In the genomic region with DNA sequence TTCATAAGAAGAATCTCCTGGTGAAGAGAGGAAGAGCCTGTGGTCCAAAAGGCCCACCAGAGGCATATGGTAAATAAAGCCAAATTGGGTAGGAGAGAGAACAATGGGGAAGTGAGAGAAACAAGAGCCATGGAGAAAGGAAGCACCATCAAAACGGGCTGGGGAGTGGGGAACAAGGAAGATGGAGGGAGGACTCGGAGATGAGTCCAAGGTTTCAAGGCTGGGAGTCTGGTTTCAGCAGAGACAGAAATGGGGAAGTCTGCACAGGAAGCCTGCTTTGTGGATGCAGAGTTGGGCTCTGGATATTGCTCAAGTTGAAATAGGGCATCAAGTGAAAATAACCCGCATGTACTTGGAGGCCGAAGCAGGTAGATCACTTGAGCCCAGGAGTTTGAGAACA, we compare ENCODE assay signal across 10 cellular contexts. TPM values are rescaled to one million over a fixed set of nuclear protein-coding genes. Genes with fewer than 3 reads are reported as not detected.
DNase-seq lines count a peak whose midpoint lies in the region; ATAC-seq, FAIRE-seq and TF ChIP-seq lines count a peak whose summit lies in the region.
"Had no signal": no experiment of that assay in that cellular context is flagged by ENCODE, and none has a peak within 500 bp of the region (broad histone marks: within the 10 kb centered on the region; RNA-seq: fewer than 3 reads in every experiment).

No MANE protein-coding gene starts in this region.

- TF ChIP-seq POLR2A in GM12891 (IDR thresholded peaks at IDR 0.05; ENCODE audit: low read depth, low read length) (no peak), erythroblast (IDR thresholded peaks at IDR 0.05; ENCODE audit: low read length) (no peak)

- no peak for TF ChIP-seq CTCF in foreskin keratinocyte (conservative IDR thresholded peaks at IDR 0.05)

- DNase-seq in GM12891 (ENCODE audit: insufficient read length, low spot score) (no peak), NOMO-1 treated with DMSO at 0.1 percent for 48 hours (lab: John Stamatoyannopoulos, UW; ENCODE audit: unreplicated experiment) (peak; percentile 81), putamen (ENCODE audit: low spot score) (peak; percentile 29), foreskin keratinocyte (no peak), KG1 (lab: John Stamatoyannopoulos, UW) (no peak), erythroblast (lab: John Stamatoyannopoulos, UW) (no peak)
- DNase-seq in effector memory CD8-positive, alpha-beta T cell: no peak
- DNase-seq: mesenchymal stem cell, NCI-H1930 had no signal

- no peak overlapping the region for H3K27ac ChIP-seq in foreskin keratinocyte

- FAIRE-seq in GM12891 (lab: Jason Lieb, UNC): peak; percentile 78

- H3K27me3 Mint-ChIP-seq in effector memory CD8-positive, alpha-beta T cell: no peaks in the 10 kb centered on the region

- ATAC-seq in effector memory CD8-positive, alpha-beta T cell (replicated peaks): no peak
- ATAC-seq in foreskin keratinocyte: no peak

- peaks cover 87% of the 10 kb centered on the region for H3K36me3 Mint-ChIP-seq in effector memory CD8-positive, alpha-beta T cell (ENCODE audit: insufficient read depth)

- H3K4me3 Mint-ChIP-seq in effector memory CD8-positive, alpha-beta T cell: peak overlapping the region; percentile 76 to 84

- H3K4me1 ChIP-seq in foreskin keratinocyte: no peaks in the 10 kb centered on the region

- no peaks in the 10 kb centered on the region for H3K27me3 ChIP-seq in foreskin keratinocyte

- H3K4me1 Mint-ChIP-seq in effector memory CD8-positive, alpha-beta T cell (ENCODE audit: low read depth in 2 of 2): peaks cover 89 to 93% of the 10 kb centered on the region in 2 donors

- peak overlapping the region; percentile 97 for H3K27ac Mint-ChIP-seq in effector memory CD8-positive, alpha-beta T cell

- no peaks in the 10 kb centered on the region for H3K9me3 Mint-ChIP-seq in effector memory CD8-positive, alpha-beta T cell

TF ChIP-seq in GM12891, 5 proteins besides CTCF, POLR2A, EP300 and RAD21:
- TF ChIP-seq POU2F2 (IDR thresholded peaks at IDR 0.05; ENCODE audit: low read depth, low read length) (no peak), SPI1 (IDR thresholded peaks at IDR 0.05; ENCODE audit: low read depth, low read length) (peak; percentile 83)

RNA-seq across cellular contexts. Expression of gene PIK3R5, which starts 9.9 kb away (rescaled TPM):
- 41.2 TPM for polyA plus RNA-seq in GM12891 (2012; ENCODE audit: low read depth, missing spikeins)
- total RNA-seq in foreskin keratinocyte: not detected in 2 replicates
- not detected in 2 replicates for polyA plus RNA-seq in foreskin keratinocyte
- total RNA-seq: dermis microvascular lymphatic vessel endothelial cell had no signal

Comparison
In these comparisons a context has a peak if more than half of its experiments do, and no peak if none do; other contexts are left out.
1. DNase-seq: peak in NOMO-1 treated with DMSO at 0.1 percent for 48 hours (single experiment) and putamen (single experiment); none in GM12891 (single experiment), effector memory CD8-positive, alpha-beta T cell (0 of 3), foreskin keratinocyte (0 of 2), KG1 (single experiment) and erythroblast (0 of 2).